Comparison of ENCODE assay signal across 8 cellular contexts in genomic region chr20:25319241-25320034, GRCh38.
DNase-seq lines count a peak whose midpoint lies in the region; ATAC-seq and TF ChIP-seq lines count a peak whose summit lies in the region.

No MANE protein-coding gene starts in this region.

- H3K36me3 Mint-ChIP-seq in naive thymus-derived CD4-positive, alpha-beta T cell = peaks cover 3 to 38% (median 18%) of the 10 kb centered on the region in 5 donors

- no peaks in the 10 kb centered on the region for H3K27me3 ChIP-seq in OCI-LY1 (ENCODE audit: insufficient read depth, low read length)
- no peaks in the 10 kb centered on the region for H3K27me3 ChIP-seq in testis
- H3K27me3 ChIP-seq in naive thymus-derived CD4-positive, alpha-beta T cell (ENCODE audit: control insufficient read depth in 2 of 2, insufficient read depth in 2 of 2, low read length in 2 of 2) = no peaks in the 10 kb centered on the region

- peaks cover 7 to 22% (median 13%) of the 10 kb centered on the region in 7 donors for H3K4me1 Mint-ChIP-seq in naive thymus-derived CD4-positive, alpha-beta T cell

- POLR2A ChIA-PET in naive thymus-derived CD4-positive, alpha-beta T cell (lab: Charles Lee) = no interaction called here

- DNase-seq in mucosa of descending colon = peak in 2 of 3 donors; percentile 2 to 43
- no peak for DNase-seq in germinal center (ENCODE audit: low spot score)
- no peak for DNase-seq in DMS114 treated with DMSO at 0.1 percent for 48 hours (lab: John Stamatoyannopoulos, UW; ENCODE audit: unreplicated experiment)
- DNase-seq in testis = no peak
- no peak for DNase-seq in naive thymus-derived CD4-positive, alpha-beta T cell

- 78 to 86% methylated on average over 11 of the region's 11 CpGs for WGBS in testis, 2 donors

- peak overlapping the region; percentile 99 for H3K27ac ChIP-seq in OCI-LY1 (ENCODE audit: low read depth, low read length, poor library complexity, severe bottlenecking)
- H3K27ac ChIP-seq in testis = no peak overlapping the region
- no peak overlapping the region for H3K27ac ChIP-seq in naive thymus-derived CD4-positive, alpha-beta T cell (ENCODE audit: low read depth, low read length)

- no peaks in the 10 kb centered on the region for H3K9me3 Mint-ChIP-seq in naive thymus-derived CD4-positive, alpha-beta T cell

- H4K20me1 ChIP-seq in OCI-LY1 (ENCODE audit: insufficient read depth, low read length) = no peaks in the 10 kb centered on the region

- 0 out of 2 replicates have a peak, but pooled peaks cover 4% of the 10 kb centered on the region for H3F3A ChIP-seq in OCI-LY1 (ENCODE audit: insufficient read depth, low read length)

- TF ChIP-seq POLR2A in testis (IDR thresholded peaks at IDR 0.05) = no peak

- peak overlapping the region; percentile 72 for H3K9ac ChIP-seq in OCI-LY1 (ENCODE audit: low read length)

- intact Hi-C loops in mucosa of descending colon (cut with DNase I, micrococcal nuclease) (no loop called here), testis (cut with DNase I; ENCODE audit: low total_unique reads) (no loop called here)
- intact Hi-C loops in naive thymus-derived CD4-positive, alpha-beta T cell (cut with micrococcal nuclease) = no loop called here

- peak overlapping the region; percentile 68 for H3K4me2 ChIP-seq in OCI-LY1 (ENCODE audit: low read length)

- H3K27ac Mint-ChIP-seq in naive thymus-derived CD4-positive, alpha-beta T cell = peak overlapping the region in 2 of 9 donors; percentile 26 to 87

- no peaks in the 10 kb centered on the region for H3K27me3 Mint-ChIP-seq in naive thymus-derived CD4-positive, alpha-beta T cell

- TF ChIP-seq CTCF in GM12873 (IDR thresholded peaks at IDR 0.05; ENCODE audit: insufficient read depth, low read depth, low read length, missing control alignments) = peak; percentile 31
- peak; percentile 31; the same call in 1 of the 2 replicates for TF ChIP-seq CTCF in OCI-LY1 (IDR thresholded peaks at IDR 0.05; ENCODE audit: low read length)
- no peak for TF ChIP-seq CTCF in mucosa of descending colon (IDR thresholded peaks at IDR 0.05)
- TF ChIP-seq CTCF in testis (IDR thresholded peaks at IDR 0.05) = no peak

- H3K9me2 ChIP-seq in OCI-LY1 (ENCODE audit: low read depth, low read length) = no peaks in the 10 kb centered on the region

- CTCF ChIA-PET in naive thymus-derived CD4-positive, alpha-beta T cell (lab: Charles Lee) = no interaction called here

- peaks cover 11% of the 10 kb centered on the region; the same call in 1 of the 2 replicates for H3K36me3 ChIP-seq in OCI-LY1 (ENCODE audit: insufficient read depth, low read length)
- no peaks in the 10 kb centered on the region for H3K36me3 ChIP-seq in mucosa of descending colon (ENCODE audit: low read depth)
- no peaks in the 10 kb centered on the region for H3K36me3 ChIP-seq in testis (ENCODE audit: low read depth, missing control alignments)
- peaks cover 0 to 34% (median 4%) of the 10 kb centered on the region in 3 experiments for H3K36me3 ChIP-seq in naive thymus-derived CD4-positive, alpha-beta T cell (ENCODE audit: control insufficient read depth in 2 of 3, insufficient read depth in 3 of 3, low read length in 3 of 3)

- no peaks in the 10 kb centered on the region for H3K9me3 ChIP-seq in OCI-LY1 (ENCODE audit: low read length)
- H3K9me3 ChIP-seq in mucosa of descending colon = no peaks in the 10 kb centered on the region
- H3K9me3 ChIP-seq in testis = no peaks in the 10 kb centered on the region
- no peaks in the 10 kb centered on the region for H3K9me3 ChIP-seq in naive thymus-derived CD4-positive, alpha-beta T cell (ENCODE audit: control insufficient read depth in 2 of 3, low read length in 3 of 3)

- H3K4me3 ChIP-seq in OCI-LY1 (ENCODE audit: low read depth, low read length, poor library complexity, severe bottlenecking) (peak overlapping the region; percentile 37), mucosa of descending colon (no peak overlapping the region), testis (no peak overlapping the region)
- no peak overlapping the region for H3K4me3 ChIP-seq in naive thymus-derived CD4-positive, alpha-beta T cell (ENCODE audit: low read length)

- ATAC-seq in HG02759 (IDR thresholded peaks at IDR 0.05; ENCODE audit: unreplicated experiment) (peak; percentile 5), mucosa of descending colon (peak; percentile 5)
- ATAC-seq in naive thymus-derived CD4-positive, alpha-beta T cell = no peak

- no peak overlapping the region for H3K4me3 Mint-ChIP-seq in naive thymus-derived CD4-positive, alpha-beta T cell

- peaks cover 66% of the 10 kb centered on the region for H3K4me1 ChIP-seq in OCI-LY1 (ENCODE audit: insufficient read depth, low read length, severe bottlenecking)
- H3K4me1 ChIP-seq in mucosa of descending colon (ENCODE audit: low read depth) = peaks cover 7% of the 10 kb centered on the region
- peaks cover 4% of the 10 kb centered on the region for H3K4me1 ChIP-seq in testis
- H3K4me1 ChIP-seq in naive thymus-derived CD4-positive, alpha-beta T cell (ENCODE audit: control insufficient read depth in 2 of 2, insufficient read depth in 2 of 2, low read length in 2 of 2) = no peaks in the 10 kb centered on the region

- H3K79me2 ChIP-seq in OCI-LY1 (ENCODE audit: insufficient read depth, low read length) = no peaks in the 10 kb centered on the region

- H2AFZ ChIP-seq in OCI-LY1 (ENCODE audit: low read length) = no peak overlapping the region

Comparison
In these comparisons a context has a peak if more than half of its experiments do, and no peak if none do; other contexts are left out.
1. CTCF ChIP-seq: peak in GM12873 (single experiment) and OCI-LY1 (single experiment); none in mucosa of descending colon (single experiment) and testis (0 of 3).
2. DNase-seq: peak in mucosa of descending colon (2 of 3); none in germinal center (single experiment), DMS114 treated with DMSO at 0.1 percent for 48 hours (single experiment), testis (single experiment) and naive thymus-derived CD4-positive, alpha-beta T cell (0 of 9).